Comparison of ENCODE assay signal across 22 cellular contexts in genomic region chr12:131533139-131533538, GRCh38.
A peak's percentile ranks its signal among the peaks of the same experiment; 100 is the strongest.
DNase-seq lines count a peak whose midpoint lies in the region; ATAC-seq and TF ChIP-seq lines count a peak whose summit lies in the region.
"Had no signal": no experiment of that assay in that cellular context is flagged by ENCODE, and none has a peak within 500 bp of the region (broad histone marks: within the 10 kb centered on the region; RNA-seq: fewer than 3 reads in every experiment).

No MANE protein-coding gene starts in this region.

- H3K4ac ChIP-seq in H9 (ENCODE audit: low read depth, low read length) (no peak overlapping the region), trophoblast cell (ENCODE audit: low read depth, low read length) (no peak overlapping the region)

- no peaks in the 10 kb centered on the region; a peak in 2 of 5 replicates for H3K9me3 Mint-ChIP-seq in H9
- no peaks in the 10 kb centered on the region for H3K9me3 Mint-ChIP-seq in progenitor cell of endocrine pancreas (ENCODE audit: low read depth)
- no peaks in the 10 kb centered on the region for H3K9me3 Mint-ChIP-seq in activated T-cell treated with anti-CD3 and anti-CD28 coated beads, Interleukin-2, amount 50 U/mL, for 24 hours
- H3K9me3 Mint-ChIP-seq: CD4-positive, alpha-beta T cell; CD8-positive, alpha-beta T cell had no signal

- H4K91ac ChIP-seq in H9 (ENCODE audit: insufficient read length, low read depth, low read length) (no peak overlapping the region), trophoblast cell (ENCODE audit: low read depth, low read length) (no peak overlapping the region)

- H4K5ac ChIP-seq in H9 (ENCODE audit: insufficient read length, low read depth, low read length), result no peak overlapping the region

- no peaks in the 10 kb centered on the region for H3K27me3 ChIP-seq in H9 (ENCODE audit: insufficient read depth, low read length)
- H3K27me3 ChIP-seq in trophoblast cell (ENCODE audit: insufficient read depth, low read length), result peaks cover 4% of the 10 kb centered on the region

- H2AFZ ChIP-seq in H9 (ENCODE audit: low read length) (no peak overlapping the region), trophoblast cell (ENCODE audit: insufficient read depth, low read length, poor library complexity) (no peak overlapping the region)

- H3T11ph ChIP-seq in H9 (ENCODE audit: low read length), result no peak overlapping the region

- no peaks in the 10 kb centered on the region for H3K36me3 Mint-ChIP-seq in H9 (ENCODE audit: insufficient read depth in 1 of 3, low read depth in 3 of 3)
- H3K36me3 Mint-ChIP-seq in progenitor cell of endocrine pancreas (ENCODE audit: insufficient read depth), result no peaks in the 10 kb centered on the region
- H3K36me3 Mint-ChIP-seq in activated T-cell treated with anti-CD3 and anti-CD28 coated beads, Interleukin-2, amount 50 U/mL, for 24 hours (ENCODE audit: low read depth), result no peaks in the 10 kb centered on the region
- H3K36me3 Mint-ChIP-seq: CD8-positive, alpha-beta T cell had no signal

- no peak overlapping the region for H3K14ac ChIP-seq in H9 (ENCODE audit: insufficient read depth, low read length)
- H3K14ac ChIP-seq in trophoblast cell (ENCODE audit: low read length), result no peak overlapping the region

- H3K4me1 Mint-ChIP-seq in H9, result peaks cover 0 to 4% of the 10 kb centered on the region in 2 experiments; a peak in 2 of 4 replicates
- H3K4me1 Mint-ChIP-seq in progenitor cell of endocrine pancreas (ENCODE audit: low read depth), result no peaks in the 10 kb centered on the region
- peaks cover 19% of the 10 kb centered on the region for H3K4me1 Mint-ChIP-seq in activated T-cell treated with anti-CD3 and anti-CD28 coated beads, Interleukin-2, amount 50 U/mL, for 24 hours (ENCODE audit: low read depth)
- H3K4me1 Mint-ChIP-seq: B cell had no signal

- no peaks in the 10 kb centered on the region for H3K79me1 ChIP-seq in H9 (ENCODE audit: insufficient read depth, low read depth, low read length, poor library complexity, severe bottlenecking)
- H3K79me1 ChIP-seq in trophoblast cell (ENCODE audit: low read length), result no peaks in the 10 kb centered on the region

- H3K23ac ChIP-seq in H9 (ENCODE audit: insufficient read length, low read depth, low read length), result no peak overlapping the region
- H3K23ac ChIP-seq in trophoblast cell (ENCODE audit: low read length), result no peak overlapping the region

- no peak overlapping the region for H3K27ac Mint-ChIP-seq in H9
- no peak overlapping the region for H3K27ac Mint-ChIP-seq in progenitor cell of endocrine pancreas
- H3K27ac Mint-ChIP-seq in activated T-cell treated with anti-CD3 and anti-CD28 coated beads, Interleukin-2, amount 50 U/mL, for 24 hours, result no peak overlapping the region
- H3K27ac Mint-ChIP-seq: B cell; CD4-positive, alpha-beta T cell; CD8-positive, alpha-beta T cell had no signal

- no peak overlapping the region for H3K27ac ChIP-seq in H9 (ENCODE audit: insufficient read length, low read depth, low read length)
- H3K27ac ChIP-seq in trophoblast cell (ENCODE audit: low read depth, low read length), result no peak overlapping the region
- H3K27ac ChIP-seq: 22Rv1; A549; BLaER1 treated with 17β-estradiol and CSF1 and Interleukin-3, amounts not matched to agents 10 nM and 100 nM; C4-2B had no signal

- intact Hi-C loops in cardiac septum (cut with DNase I) (no loop called here), Right ventricle myocardium inferior (cut with DNase I) (no loop called here)

- TF ChIP-seq CTCF in H9 (conservative IDR thresholded peaks at IDR 0.05) (no peak), progenitor cell of endocrine pancreas (IDR thresholded peaks at IDR 0.05; ENCODE audit: unreplicated experiment) (no peak)

- H3K79me2 ChIP-seq in H9 (ENCODE audit: insufficient read depth, low read length) (no peaks in the 10 kb centered on the region), trophoblast cell (ENCODE audit: control insufficient read depth, insufficient read depth, low read length, poor library complexity) (no peaks in the 10 kb centered on the region)

- H2AK5ac ChIP-seq in H9 (ENCODE audit: insufficient read length, low read length) (no peak overlapping the region), trophoblast cell (ENCODE audit: low read length) (no peak overlapping the region)

- H4K20me1 ChIP-seq in H9 (ENCODE audit: control insufficient read depth, insufficient read depth, insufficient read length), result no peaks in the 10 kb centered on the region
- H4K20me1 ChIP-seq: BLaER1 treated with 17β-estradiol and CSF1 and Interleukin-3, amounts not matched to agents 10 nM and 100 nM had no signal

- H3K56ac ChIP-seq in H9 (ENCODE audit: insufficient read length, low read depth, low read length), result no peak overlapping the region

- no peak overlapping the region for H3K9ac ChIP-seq in H9 (ENCODE audit: extremely low read depth, insufficient read length, low read length)
- H3K9ac ChIP-seq in trophoblast cell (ENCODE audit: low read length), result no peak overlapping the region
- H3K9ac ChIP-seq: BLaER1 treated with 17β-estradiol and CSF1 and Interleukin-3, amounts not matched to agents 10 nM and 100 nM had no signal

- no peaks in the 10 kb centered on the region for H3K36me3 ChIP-seq in trophoblast cell (ENCODE audit: control insufficient read depth in 1 of 2, insufficient read depth in 2 of 2, low read length in 2 of 2)
- H3K36me3 ChIP-seq: BLaER1 treated with 17β-estradiol and CSF1 and Interleukin-3, amounts not matched to agents 10 nM and 100 nM had no signal

- no peak overlapping the region for H2BK12ac ChIP-seq in H9 (ENCODE audit: insufficient read length, low read depth, low read length)
- no peak overlapping the region for H2BK12ac ChIP-seq in trophoblast cell (ENCODE audit: low read length)

- H2BK120ac ChIP-seq in H9 (ENCODE audit: low read depth, low read length, poor library complexity, severe bottlenecking) (no peak overlapping the region), trophoblast cell (ENCODE audit: insufficient read depth, low read length, poor library complexity) (no peak overlapping the region)

- H3K27me3 Mint-ChIP-seq in H9 (ENCODE audit: low read depth) (peaks cover 9% of the 10 kb centered on the region), progenitor cell of endocrine pancreas (peaks cover 35% of the 10 kb centered on the region)
- no peaks in the 10 kb centered on the region for H3K27me3 Mint-ChIP-seq in activated T-cell treated with anti-CD3 and anti-CD28 coated beads, Interleukin-2, amount 50 U/mL, for 24 hours

- H3K4me1 ChIP-seq in H9 (ENCODE audit: insufficient read depth, low read length), result no peaks in the 10 kb centered on the region
- H3K4me1 ChIP-seq in trophoblast cell (ENCODE audit: control insufficient read depth in 1 of 2, insufficient read depth in 2 of 2, low read length in 2 of 2), result no peaks in the 10 kb centered on the region
- H3K4me1 ChIP-seq: A549, Caco-2 had no signal

- ATAC-seq in Right ventricle myocardium inferior (no peak), GM21423 (IDR thresholded peaks at IDR 0.05; ENCODE audit: unreplicated experiment) (no peak)
- ATAC-seq: A549; CD8-positive, alpha-beta T cell; GM12878 had no signal

- no peak overlapping the region for H2BK20ac ChIP-seq in H9 (ENCODE audit: low read depth, low read length, poor library complexity, severe bottlenecking)

- peak; percentile 20 for DNase-seq in cardiac septum (ENCODE audit: low spot score)
- no peak for DNase-seq in Right ventricle myocardium inferior (ENCODE audit: missing footprints)
- peak; percentile 22 for DNase-seq in H9
- peak; percentile 51 for DNase-seq in mesenteric fat pad (ENCODE audit: low spot score)
- no peak for DNase-seq in trophoblast cell
- no peak for DNase-seq in progenitor cell of endocrine pancreas (ENCODE audit: low spot score, unreplicated experiment)
- DNase-seq in activated T-cell treated with anti-CD3 and anti-CD28 coated beads, Interleukin-2, amount 50 U/mL, for 24 hours, result no peak
- DNase-seq: AML-193; Caco-2; Calu3; CD4-positive, alpha-beta T cell; CD8-positive, alpha-beta T cell; DND-41; EL; GDM1 had no signal

- no peaks in the 10 kb centered on the region for H3K9me3 ChIP-seq in H9 (ENCODE audit: control insufficient read depth, low read depth, low read length)
- H3K9me3 ChIP-seq in trophoblast cell (ENCODE audit: insufficient read depth, low read depth, low read length), result peaks cover 5% of the 10 kb centered on the region
- H3K9me3 ChIP-seq: A549, Caco-2 had no signal

- H2BK15ac ChIP-seq in H9 (ENCODE audit: low read depth, low read length), result no peak overlapping the region

- H3K4me3 ChIP-seq in trophoblast cell (ENCODE audit: low read depth, low read length), result peak overlapping the region; percentile 7
- H3K4me3 ChIP-seq: A549; BLaER1 treated with 17β-estradiol and CSF1 and Interleukin-3, amounts not matched to agents 10 nM and 100 nM; GM12878 had no signal

- no peaks in the 10 kb centered on the region for H3K23me2 ChIP-seq in H9 (ENCODE audit: insufficient read length, low read depth, low read length, poor library complexity, severe bottlenecking)

- WGBS in H9 (ENCODE audit: extremely low coverage, insufficient read length, low lambda C conversion rate), result no CpG with 5 or more reads among the region's 12 CpGs
- no CpG with 5 or more reads among the region's 12 CpGs for WGBS in trophoblast cell (ENCODE audit: extremely low coverage, insufficient coverage, insufficient read length)

- H4K8ac ChIP-seq in H9 (replicated peaks; ENCODE audit: insufficient read length, low read depth, low read length) (no peak overlapping the region), trophoblast cell (ENCODE audit: low read depth, low read length) (no peak overlapping the region)

- no peak overlapping the region for H3K4me3 Mint-ChIP-seq in H9
- no peak overlapping the region for H3K4me3 Mint-ChIP-seq in progenitor cell of endocrine pancreas (ENCODE audit: low read depth)
- no peak overlapping the region for H3K4me3 Mint-ChIP-seq in activated T-cell treated with anti-CD3 and anti-CD28 coated beads, Interleukin-2, amount 50 U/mL, for 24 hours
- H3K4me3 Mint-ChIP-seq: B cell; CD4-positive, alpha-beta T cell; CD8-positive, alpha-beta T cell had no signal

- no peak overlapping the region for H4K12ac ChIP-seq in trophoblast cell (ENCODE audit: low read depth, low read length)

- H3K4me2 ChIP-seq in H9 (ENCODE audit: insufficient read depth, insufficient read length, low read length), result no peak overlapping the region
- H3K4me2 ChIP-seq in trophoblast cell (ENCODE audit: low read length), result no peak overlapping the region
- H3K4me2 ChIP-seq: A549; BLaER1 treated with 17β-estradiol and CSF1 and Interleukin-3, amounts not matched to agents 10 nM and 100 nM had no signal

- H3K18ac ChIP-seq in H9 (ENCODE audit: insufficient read length, low read depth, low read length) (no peak overlapping the region), trophoblast cell (ENCODE audit: low read length) (no peak overlapping the region)

- H2BK5ac ChIP-seq in H9 (ENCODE audit: insufficient read length, low read length) (no peak overlapping the region), trophoblast cell (ENCODE audit: low read depth, low read length, poor library complexity) (no peak overlapping the region)

Comparison
In these comparisons a context has a peak if more than half of its experiments do, and no peak if none do; other contexts are left out.
1. DNase-seq: peak in cardiac septum (single experiment), H9 (single experiment) and mesenteric fat pad (single experiment); none in Right ventricle myocardium inferior (single experiment), trophoblast cell (0 of 2), progenitor cell of endocrine pancreas (single experiment) and activated T-cell treated with anti-CD3 and anti-CD28 coated beads, Interleukin-2, amount 50 U/mL, for 24 hours (single experiment).